11 cellular contexts compared by ENCODE assay signal in genomic region chr16:11155284-11155806, GRCh38.
DNase-seq lines count a peak whose midpoint lies in the region; ATAC-seq and FAIRE-seq lines count a peak whose summit lies in the region.
"Had no signal": no experiment of that assay in that cellular context is flagged by ENCODE, and none has a peak within 500 bp of the region (broad histone marks: within the 10 kb centered on the region; RNA-seq: fewer than 3 reads in every experiment).

No MANE protein-coding gene starts in this region.

- peaks cover 18% of the 10 kb centered on the region for H3K4me1 Mint-ChIP-seq in activated T-helper 17 cell treated with anti-CD3 and anti-CD28 coated beads, Interleukin-2, amount 50 U/mL, for 72 hours

- no peaks in the 10 kb centered on the region for H3K27me3 Mint-ChIP-seq in activated T-helper 17 cell treated with anti-CD3 and anti-CD28 coated beads, Interleukin-2, amount 50 U/mL, for 72 hours

- no peaks in the 10 kb centered on the region for H3K9me3 Mint-ChIP-seq in activated T-helper 17 cell treated with anti-CD3 and anti-CD28 coated beads, Interleukin-2, amount 50 U/mL, for 72 hours

- FAIRE-seq in GM19239 (lab: Jason Lieb, UNC): no peak
- FAIRE-seq: GM12891 had no signal

- peak; percentile 97 for ATAC-seq in activated T-helper 17 cell treated with anti-CD3 and anti-CD28 coated beads, Interleukin-2, amount 50 U/mL, for 72 hours (replicated peaks)
- ATAC-seq in left ventricle myocardium superior: peak; percentile 56
- no peak for ATAC-seq in GM21528 (IDR thresholded peaks at IDR 0.05; ENCODE audit: low FRiP score, unreplicated experiment)

- DNase-seq in AG08396 (ENCODE audit: low spot score): peak; percentile 65
- DNase-seq in ELR (ENCODE audit: low read depth): peak; percentile 92
- DNase-seq in left ventricle myocardium superior: peak; percentile 19
- DNase-seq in GM19239 (ENCODE audit: insufficient read length, low spot score): no peak
- DNase-seq in NCI-H2171 treated with DMSO at 0.1 percent for 48 hours (lab: John Stamatoyannopoulos, UW): no peak
- DNase-seq: foreskin melanocyte, NCI-H748 treated with DMSO at 0.1 percent for 48 hours, ovary had no signal

- peaks cover 2% of the 10 kb centered on the region for H3K36me3 Mint-ChIP-seq in activated T-helper 17 cell treated with anti-CD3 and anti-CD28 coated beads, Interleukin-2, amount 50 U/mL, for 72 hours (ENCODE audit: low read depth)

- H3K27ac Mint-ChIP-seq in activated T-helper 17 cell treated with anti-CD3 and anti-CD28 coated beads, Interleukin-2, amount 50 U/mL, for 72 hours: peak overlapping the region; percentile 48

- H3K4me3 Mint-ChIP-seq in activated T-helper 17 cell treated with anti-CD3 and anti-CD28 coated beads, Interleukin-2, amount 50 U/mL, for 72 hours: no peak overlapping the region

- intact Hi-C loops in left ventricle myocardium superior (cut with micrococcal nuclease): no loop called here

Comparison
In these comparisons a context has a peak if more than half of its experiments do, and no peak if none do; other contexts are left out.
1. DNase-seq: peak in AG08396 (single experiment), ELR (single experiment) and left ventricle myocardium superior (single experiment); none in GM19239 (single experiment) and NCI-H2171 treated with DMSO at 0.1 percent for 48 hours (single experiment).